Comparison of ENCODE assay signal across 12 cellular contexts in genomic region chr2:46067501-46068292, GRCh38.
DNase-seq lines count a peak whose midpoint lies in the region; ATAC-seq lines count a peak whose summit lies in the region.
"Had no signal": no experiment of that assay in that cellular context is flagged by ENCODE, and none has a peak within 500 bp of the region (broad histone marks: within the 10 kb centered on the region; RNA-seq: fewer than 3 reads in every experiment).

No MANE protein-coding gene starts in this region.

- no peaks in the 10 kb centered on the region for H3K9me3 Mint-ChIP-seq in activated T-cell treated with anti-CD3 and anti-CD28 coated beads, Interleukin-2, amount 50 U/mL, for 72 hours
- no peaks in the 10 kb centered on the region for H3K9me3 Mint-ChIP-seq in T-helper 2 cell treated with Interferon-gamma antibody and Interleukin-4, amounts not matched to agents 5 μg/mL and 100 μg/mL, for 36 hours
- H3K9me3 Mint-ChIP-seq: activated T-helper 1 cell treated with anti-CD3 and anti-CD28 coated beads, Interleukin-12 subunit alpha, Interleukin-12 subunit beta, Interleukin-2, Interleukin-4 antibody, amounts not matched to agents 30 ng/mL and 10 ng/mL and 1 ng/mL, durations not matched to agents 14 hours and 24 hours and 36 hours; neural crest cell had no signal

- peak overlapping the region; percentile 73 for H3K4me2 ChIP-seq in skeletal muscle satellite cell (ENCODE audit: low read length)

- peak overlapping the region; percentile 94 for H3K27ac Mint-ChIP-seq in activated T-cell treated with anti-CD3 and anti-CD28 coated beads, Interleukin-2, amount 50 U/mL, for 72 hours
- H3K27ac Mint-ChIP-seq in T-helper 2 cell treated with Interferon-gamma antibody and Interleukin-4, amounts not matched to agents 5 μg/mL and 100 μg/mL, for 36 hours = peak overlapping the region; percentile 28
- H3K27ac Mint-ChIP-seq: activated T-helper 1 cell treated with anti-CD3 and anti-CD28 coated beads, Interleukin-12 subunit alpha, Interleukin-12 subunit beta, Interleukin-2, Interleukin-4 antibody, amounts not matched to agents 30 ng/mL and 10 ng/mL and 1 ng/mL, durations not matched to agents 14 hours and 24 hours and 36 hours had no signal

- no peaks in the 10 kb centered on the region for H3K36me3 Mint-ChIP-seq in activated T-cell treated with anti-CD3 and anti-CD28 coated beads, Interleukin-2, amount 50 U/mL, for 72 hours (ENCODE audit: insufficient read depth in 2 of 2)
- H3K36me3 Mint-ChIP-seq in T-helper 2 cell treated with Interferon-gamma antibody and Interleukin-4, amounts not matched to agents 5 μg/mL and 100 μg/mL, for 36 hours (ENCODE audit: low read depth) = no peaks in the 10 kb centered on the region

- peak; percentile 88 to 89 for ATAC-seq in activated T-cell treated with anti-CD3 and anti-CD28 coated beads, Interleukin-2, amount 50 U/mL, for 72 hours (replicated peaks in 1 of 2)
- ATAC-seq in GM18502 (IDR thresholded peaks at IDR 0.05; ENCODE audit: poor library complexity, unreplicated experiment) = no peak
- no peak for ATAC-seq in GM18861 (IDR thresholded peaks at IDR 0.05; ENCODE audit: unreplicated experiment)

- H3K27me3 Mint-ChIP-seq in activated T-cell treated with anti-CD3 and anti-CD28 coated beads, Interleukin-2, amount 50 U/mL, for 72 hours (ENCODE audit: low read depth) = peaks cover 9% of the 10 kb centered on the region
- no peaks in the 10 kb centered on the region for H3K27me3 Mint-ChIP-seq in T-helper 2 cell treated with Interferon-gamma antibody and Interleukin-4, amounts not matched to agents 5 μg/mL and 100 μg/mL, for 36 hours (ENCODE audit: low read depth)

- no peaks in the 10 kb centered on the region for H3K36me3 ChIP-seq in skeletal muscle satellite cell (ENCODE audit: insufficient read depth, low read length)

- peak overlapping the region; percentile 36 for H3K9ac ChIP-seq in skeletal muscle satellite cell (ENCODE audit: low read depth, low read length)

- peaks cover 27% of the 10 kb centered on the region for H3K4me1 ChIP-seq in skeletal muscle satellite cell (ENCODE audit: control insufficient read depth, insufficient read depth, low read length)

- peaks cover 40% of the 10 kb centered on the region for H3K4me1 Mint-ChIP-seq in activated T-cell treated with anti-CD3 and anti-CD28 coated beads, Interleukin-2, amount 50 U/mL, for 72 hours (ENCODE audit: low read depth)
- H3K4me1 Mint-ChIP-seq in T-helper 2 cell treated with Interferon-gamma antibody and Interleukin-4, amounts not matched to agents 5 μg/mL and 100 μg/mL, for 36 hours (ENCODE audit: low read depth) = peaks cover 31% of the 10 kb centered on the region

- H3K4me3 ChIP-seq in skeletal muscle satellite cell (ENCODE audit: low read length) = peak overlapping the region; percentile 50

- H3K27me3 ChIP-seq in skeletal muscle satellite cell (ENCODE audit: control insufficient read depth, insufficient read depth, low read length) = no peaks in the 10 kb centered on the region

- H3K9me3 ChIP-seq in skeletal muscle satellite cell (replicated peaks; ENCODE audit: low read length) = no peaks in the 10 kb centered on the region

- H3K4me3 Mint-ChIP-seq in activated T-cell treated with anti-CD3 and anti-CD28 coated beads, Interleukin-2, amount 50 U/mL, for 72 hours = peak overlapping the region; percentile 31 to 67
- peak overlapping the region; percentile 25 for H3K4me3 Mint-ChIP-seq in T-helper 2 cell treated with Interferon-gamma antibody and Interleukin-4, amounts not matched to agents 5 μg/mL and 100 μg/mL, for 36 hours
- H3K4me3 Mint-ChIP-seq: activated T-helper 1 cell treated with anti-CD3 and anti-CD28 coated beads, Interleukin-12 subunit alpha, Interleukin-12 subunit beta, Interleukin-2, Interleukin-4 antibody, amounts not matched to agents 30 ng/mL and 10 ng/mL and 1 ng/mL, durations not matched to agents 14 hours and 24 hours and 36 hours; neural crest cell had no signal

- peak; percentile 15 to 27 for DNase-seq in activated T-cell treated with anti-CD3 and anti-CD28 coated beads, Interleukin-2, amount 50 U/mL, for 72 hours
- DNase-seq in activated T-cell treated with anti-CD3 and anti-CD28 coated beads, Interleukin-2, amount 50 U/mL, for 48 hours = no peak
- DNase-seq in T-helper 2 cell treated with Interferon-gamma antibody and Interleukin-4, amounts not matched to agents 5 μg/mL and 100 μg/mL, for 36 hours (ENCODE audit: low spot score) = peak; percentile 48
- DNase-seq in fibroblast of the conjunctiva (ENCODE audit: low read depth) (peak; percentile 88), NCI-H2081 (lab: John Stamatoyannopoulos, UW) (no peak)
- DNase-seq: glutamatergic neuron, Kasumi-1 had no signal

Comparison
In these comparisons a context has a peak if more than half of its experiments do, and no peak if none do; other contexts are left out.
1. DNase-seq: peak in activated T-cell treated with anti-CD3 and anti-CD28 coated beads, Interleukin-2, amount 50 U/mL, for 72 hours (2 of 2), T-helper 2 cell treated with Interferon-gamma antibody and Interleukin-4, amounts not matched to agents 5 μg/mL and 100 μg/mL, for 36 hours (single experiment) and fibroblast of the conjunctiva (single experiment); none in activated T-cell treated with anti-CD3 and anti-CD28 coated beads, Interleukin-2, amount 50 U/mL, for 48 hours (0 of 2) and NCI-H2081 (0 of 2).
2. ATAC-seq: peak in activated T-cell treated with anti-CD3 and anti-CD28 coated beads, Interleukin-2, amount 50 U/mL, for 72 hours (2 of 2); none in GM18502 (single experiment) and GM18861 (single experiment).